In the genomic region with DNA sequence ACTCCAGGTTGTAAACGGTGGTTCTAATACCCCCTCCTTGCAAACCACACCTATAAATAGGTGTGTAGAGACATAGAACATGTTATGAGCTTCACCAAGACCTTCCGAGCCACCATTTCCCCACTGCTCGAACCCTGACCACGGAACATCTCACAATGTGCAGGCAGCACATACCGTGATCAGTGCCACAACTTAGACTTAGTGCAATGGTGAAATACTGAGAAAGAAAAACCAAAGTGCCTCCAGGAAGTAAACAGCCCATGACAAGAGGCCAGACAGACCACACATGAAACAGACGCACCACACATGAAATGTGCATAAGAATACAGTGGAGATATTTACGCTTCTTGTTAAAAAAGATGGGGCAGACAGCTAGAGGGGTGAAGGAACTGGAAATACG, we compare ENCODE assay signal across 2 cellular contexts.
TF ChIP-seq lines count a peak whose summit lies in the region.

No MANE protein-coding gene starts in this region.

TF ChIP-seq in WTC11, 78 proteins besides CTCF, POLR2A, EP300 and RAD21 (continued from another document):
- TF ChIP-seq ELF4 (CRISPR knock-in tag; IDR thresholded peaks at IDR 0.05; ENCODE audit: low read depth) (no peak), CDX4 (CRISPR knock-in tag; IDR thresholded peaks at IDR 0.05; ENCODE audit: borderline replicate concordance) (no peak), NFATC4 (CRISPR knock-in tag; IDR thresholded peaks at IDR 0.05) (no peak), TEAD4 (CRISPR knock-in tag; IDR thresholded peaks at IDR 0.05) (no peak), FOXJ3 (CRISPR knock-in tag; IDR thresholded peaks at IDR 0.05; ENCODE audit: borderline replicate concordance) (no peak)
- TF ChIP-seq, protein P1, sequence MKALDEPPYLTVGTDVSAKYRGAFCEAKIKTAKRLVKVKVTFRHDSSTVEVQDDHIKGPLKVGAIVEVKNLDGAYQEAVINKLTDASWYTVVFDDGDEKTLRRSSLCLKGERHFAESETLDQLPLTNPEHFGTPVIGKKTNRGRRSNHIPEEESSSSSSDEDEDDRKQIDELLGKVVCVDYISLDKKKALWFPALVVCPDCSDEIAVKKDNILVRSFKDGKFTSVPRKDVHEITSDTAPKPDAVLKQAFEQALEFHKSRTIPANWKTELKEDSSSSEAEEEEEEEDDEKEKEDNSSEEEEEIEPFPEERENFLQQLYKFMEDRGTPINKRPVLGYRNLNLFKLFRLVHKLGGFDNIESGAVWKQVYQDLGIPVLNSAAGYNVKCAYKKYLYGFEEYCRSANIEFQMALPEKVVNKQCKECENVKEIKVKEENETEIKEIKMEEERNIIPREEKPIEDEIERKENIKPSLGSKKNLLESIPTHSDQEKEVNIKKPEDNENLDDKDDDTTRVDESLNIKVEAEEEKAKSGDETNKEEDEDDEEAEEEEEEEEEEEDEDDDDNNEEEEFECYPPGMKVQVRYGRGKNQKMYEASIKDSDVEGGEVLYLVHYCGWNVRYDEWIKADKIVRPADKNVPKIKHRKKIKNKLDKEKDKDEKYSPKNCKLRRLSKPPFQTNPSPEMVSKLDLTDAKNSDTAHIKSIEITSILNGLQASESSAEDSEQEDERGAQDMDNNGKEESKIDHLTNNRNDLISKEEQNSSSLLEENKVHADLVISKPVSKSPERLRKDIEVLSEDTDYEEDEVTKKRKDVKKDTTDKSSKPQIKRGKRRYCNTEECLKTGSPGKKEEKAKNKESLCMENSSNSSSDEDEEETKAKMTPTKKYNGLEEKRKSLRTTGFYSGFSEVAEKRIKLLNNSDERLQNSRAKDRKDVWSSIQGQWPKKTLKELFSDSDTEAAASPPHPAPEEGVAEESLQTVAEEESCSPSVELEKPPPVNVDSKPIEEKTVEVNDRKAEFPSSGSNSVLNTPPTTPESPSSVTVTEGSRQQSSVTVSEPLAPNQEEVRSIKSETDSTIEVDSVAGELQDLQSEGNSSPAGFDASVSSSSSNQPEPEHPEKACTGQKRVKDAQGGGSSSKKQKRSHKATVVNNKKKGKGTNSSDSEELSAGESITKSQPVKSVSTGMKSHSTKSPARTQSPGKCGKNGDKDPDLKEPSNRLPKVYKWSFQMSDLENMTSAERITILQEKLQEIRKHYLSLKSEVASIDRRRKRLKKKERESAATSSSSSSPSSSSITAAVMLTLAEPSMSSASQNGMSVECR (CRISPR knock-in tag; IDR thresholded peaks at IDR 0.05; ENCODE audit: borderline replicate concordance) = no peak
TF ChIP-seq in WTC11: peak in this region for 0.

TF ChIP-seq in H1, 55 proteins besides CTCF, POLR2A, EP300 and RAD21 (continued from another document):
- TF ChIP-seq SIX5 (IDR thresholded peaks at IDR 0.05; ENCODE audit: low read depth, low read length) (no peak), TAF7 (optimal IDR thresholded peaks at IDR 0.05; ENCODE audit: borderline replicate concordance, low read depth, low read length) (no peak), SIRT6 (IDR thresholded peaks at IDR 0.05; ENCODE audit: low read length) (no peak)
